Comparison of ENCODE assay signal across 10 cellular contexts in the genomic region with DNA sequence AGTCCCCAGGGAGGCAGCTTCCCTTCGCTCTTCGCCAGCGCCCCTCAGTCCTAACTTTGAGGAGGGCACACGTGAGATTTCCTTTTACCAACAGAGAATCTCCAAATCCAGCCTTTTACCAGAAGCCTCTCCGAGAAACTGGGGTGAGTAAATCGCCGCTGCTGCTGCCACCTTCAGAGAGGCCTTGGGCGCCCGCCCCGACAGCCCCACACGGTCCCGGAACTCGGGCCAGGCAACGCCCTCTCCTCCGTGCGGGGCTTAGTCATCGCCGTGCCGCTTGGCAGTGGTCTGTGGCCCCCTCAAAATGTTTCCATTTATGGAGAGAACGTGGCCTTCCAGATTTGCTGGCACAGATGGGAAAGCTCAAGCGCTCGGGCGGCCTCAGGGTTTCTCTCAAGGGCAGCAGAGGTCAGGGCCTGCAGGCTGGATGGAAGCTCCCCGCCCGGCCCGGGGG. TPM values are rescaled to one million over a fixed set of nuclear protein-coding genes. Genes with fewer than 3 reads are reported as not detected.
DNase-seq lines count a peak whose midpoint lies in the region; ATAC-seq and TF ChIP-seq lines count a peak whose summit lies in the region.
"Had no signal": no experiment of that assay in that cellular context is flagged by ENCODE, and none has a peak within 500 bp of the region (broad histone marks: within the 10 kb centered on the region; RNA-seq: fewer than 3 reads in every experiment).

No MANE protein-coding gene starts in this region.

- no peaks in the 10 kb centered on the region for H3K9me3 ChIP-seq in body of pancreas

- no peak overlapping the region for H3K4me3 ChIP-seq in body of pancreas

- no peaks in the 10 kb centered on the region for H3K36me3 ChIP-seq in body of pancreas (replicated peaks in 1 of 2; ENCODE audit: insufficient read depth in 1 of 2, low read depth in 2 of 2)

- no peak for TF ChIP-seq POLR2A in body of pancreas (IDR thresholded peaks at IDR 0.05)

- 40 to 53% methylated on average over 13 to 26 of the region's 26 CpGs for WGBS in body of pancreas, 2 donors

- H3K4me1 ChIP-seq in body of pancreas = no peaks in the 10 kb centered on the region

- DNase-seq in GM04504 (ENCODE audit: low read depth) = peak; percentile 86
- peak in 3 of 4 donors; percentile 35 to 49 (median 40) for DNase-seq in body of pancreas
- DNase-seq in stimulated activated CD8-positive, alpha-beta memory T cell treated with anti-CD3 and anti-CD28 coated beads, Interleukin-4, amount 100 ng/mL, for 24 hours (ENCODE audit: low read depth) = peak; percentile 23
- DNase-seq in kidney tubule cell (ENCODE audit: low spot score) = no peak
- no peak for DNase-seq in activated CD4-positive, alpha-beta T cell treated with anti-CD3 and anti-CD28 coated beads for 48 hours
- DNase-seq in activated CD4-positive, CD25-positive, alpha-beta regulatory T cell treated with anti-CD3 and anti-CD28 coated beads, Interleukin-2, amount 50 U/mL, for 72 hours = no peak
- DNase-seq: GF-D8, NCI-H1092 had no signal

- no peaks in the 10 kb centered on the region for H3K27me3 ChIP-seq in body of pancreas
- peaks cover 2% of the 10 kb centered on the region for H3K27me3 ChIP-seq in layer of hippocampus (ENCODE audit: control insufficient read depth, insufficient read depth, low read length)

- H3K27ac ChIP-seq in body of pancreas (peak overlapping the region in 2 of 4 donors; percentile 37 to 53), layer of hippocampus (ENCODE audit: low read depth, low read length) (peak overlapping the region; percentile 62)

- ATAC-seq in body of pancreas (peak; percentile 55), GM21447 (IDR thresholded peaks at IDR 0.05; ENCODE audit: unreplicated experiment) (no peak)

- intact Hi-C loops in body of pancreas (cut with DNase I) = no loop called here

- TF ChIP-seq CTCF in body of pancreas (IDR thresholded peaks at IDR 0.05) = no peak

RNA-seq across cellular contexts. Expression of gene COL6A2, which starts 41.4 kb away (rescaled TPM):
- total RNA-seq in body of pancreas = 100 to 1,000 TPM in 1 of 2 donors, 10 to 100 TPM in 1; 72.1 to 339 TPM

Comparison
In these comparisons a context has a peak if more than half of its experiments do, and no peak if none do; other contexts are left out.
1. DNase-seq: peak in GM04504 (single experiment), body of pancreas (3 of 4) and stimulated activated CD8-positive, alpha-beta memory T cell treated with anti-CD3 and anti-CD28 coated beads, Interleukin-4, amount 100 ng/mL, for 24 hours (single experiment); none in kidney tubule cell (single experiment), activated CD4-positive, alpha-beta T cell treated with anti-CD3 and anti-CD28 coated beads for 48 hours (single experiment) and activated CD4-positive, CD25-positive, alpha-beta regulatory T cell treated with anti-CD3 and anti-CD28 coated beads, Interleukin-2, amount 50 U/mL, for 72 hours (single experiment).